Comparison of ENCODE assay signal across 11 cellular contexts in the genomic region with DNA sequence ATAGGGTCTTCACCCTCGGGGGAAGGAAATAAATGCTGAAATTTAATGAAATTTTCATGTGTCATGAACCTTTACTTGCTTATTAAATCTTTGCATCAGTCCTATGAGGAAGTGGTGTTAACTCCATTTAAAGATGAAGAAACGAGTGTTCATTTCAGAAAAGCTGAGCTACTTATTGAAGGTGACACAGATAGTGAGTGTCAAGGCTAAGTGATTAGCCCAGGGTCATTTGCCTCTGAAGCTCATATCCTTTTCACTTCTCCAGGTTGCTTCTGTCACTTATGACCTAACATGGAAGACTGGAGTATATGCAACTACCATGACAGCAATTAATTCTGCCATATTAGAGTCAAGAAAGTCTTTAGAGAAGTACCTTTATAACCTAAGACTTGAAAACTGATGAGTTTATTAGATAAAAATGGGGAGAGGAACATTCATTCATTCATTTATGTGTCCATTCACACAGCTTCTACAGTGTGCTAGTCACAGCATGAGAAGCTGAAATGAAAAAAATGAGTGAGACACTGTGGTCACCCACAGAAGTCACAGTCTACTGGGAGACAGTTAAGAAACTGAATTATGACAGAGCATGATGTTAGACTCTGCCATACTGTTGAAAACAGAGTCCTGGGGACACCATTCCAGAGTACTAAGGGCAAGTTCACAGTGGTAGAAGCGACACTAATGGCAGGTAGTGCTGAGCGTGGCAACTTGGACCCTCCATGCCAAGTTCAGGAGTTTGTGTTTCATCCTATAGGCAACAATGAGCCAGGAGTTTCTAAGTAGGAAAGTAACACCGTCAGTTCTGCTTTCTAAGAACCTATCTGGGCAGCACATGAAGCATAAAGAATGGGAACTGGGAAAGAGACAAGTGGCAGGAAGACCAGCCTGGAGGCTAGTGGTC. TPM values are rescaled to one million over a fixed set of nuclear protein-coding genes. Genes with fewer than 3 reads are reported as not detected.
A peak's percentile ranks its signal among the peaks of the same experiment; 100 is the strongest.
DNase-seq lines count a peak whose midpoint lies in the region; ATAC-seq, FAIRE-seq and TF ChIP-seq lines count a peak whose summit lies in the region.
"Had no signal": no experiment of that assay in that cellular context is flagged by ENCODE, and none has a peak within 500 bp of the region (broad histone marks: within the 10 kb centered on the region; RNA-seq: fewer than 3 reads in every experiment).

No MANE protein-coding gene starts in this region.

- DNase-seq in GM06990 (ENCODE audit: extremely low read depth, insufficient read length): peak; percentile 49
- DNase-seq in frontal cortex (ENCODE audit: low spot score in 2 of 2): no peak
- DNase-seq in activated CD8-positive, alpha-beta memory T cell treated with anti-CD3 and anti-CD28 coated beads, Interleukin-2, amount 50 U/mL, for 48 hours: no peak
- DNase-seq in midbrain (lab: John Stamatoyannopoulos, UW): no peak
- no peak for DNase-seq in putamen (ENCODE audit: low spot score)
- DNase-seq: CD4-positive, CD25-positive, alpha-beta regulatory T cell; NCI-H1092 treated with DMSO at 0.1 percent for 48 hours had no signal

- H3K36me3 ChIP-seq in GM06990 (ENCODE audit: control insufficient read depth, insufficient read depth, low read length): no peaks in the 10 kb centered on the region
- H3K36me3 ChIP-seq: vagina had no signal

- peak overlapping the region; percentile 5; the same call in 1 of the 2 replicates for H3K4me3 ChIP-seq in GM06990 (replicated peaks; ENCODE audit: low read depth, low read length)
- H3K4me3 ChIP-seq: vagina had no signal

- no peak for TF ChIP-seq CTCF in GM06990 (IDR thresholded peaks at IDR 0.05; ENCODE audit: insufficient read depth, low read length, poor library complexity, severe bottlenecking)

- FAIRE-seq in frontal cortex (lab: Jason Lieb, UNC): no peak

- ATAC-seq in GM19025 (IDR thresholded peaks at IDR 0.05; ENCODE audit: low read depth, unreplicated experiment) (peak; percentile 97), HG02759 (IDR thresholded peaks at IDR 0.05; ENCODE audit: unreplicated experiment) (peak; percentile 98), HG03565 (IDR thresholded peaks at IDR 0.05; ENCODE audit: unreplicated experiment) (peak; percentile 97)

- H3K27me3 ChIP-seq in GM06990 (replicated peaks; ENCODE audit: control insufficient read depth, insufficient read depth, low read length): no peaks in the 10 kb centered on the region
- H3K27me3 ChIP-seq: vagina had no signal

RNA-seq across cellular contexts. Expression of a gene that starts 21.3 kb away (rescaled TPM):
- 4.9 TPM for total RNA-seq in frontal cortex

RNA-seq across cellular contexts. Expression of a gene that starts 32.8 kb away (rescaled TPM):
- 7.3 TPM for total RNA-seq in frontal cortex
